20 cellular contexts compared by ENCODE assay signal in genomic region chr13:113508531-113509254, GRCh38. TPM values are rescaled to one million over a fixed set of nuclear protein-coding genes. Genes with fewer than 3 reads are reported as not detected.
A peak's percentile ranks its signal among the peaks of the same experiment; 100 is the strongest.
DNase-seq lines count a peak whose midpoint lies in the region; ATAC-seq, FAIRE-seq and TF ChIP-seq lines count a peak whose summit lies in the region.
"Had no signal": no experiment of that assay in that cellular context is flagged by ENCODE, and none has a peak within 500 bp of the region (broad histone marks: within the 10 kb centered on the region; RNA-seq: fewer than 3 reads in every experiment).

No MANE protein-coding gene starts in this region.

- no peaks in the 10 kb centered on the region for H4K20me1 ChIP-seq in K562 (replicated peaks; ENCODE audit: control insufficient read depth, insufficient read depth, low read length)

- H3K14ac ChIP-seq in trophoblast cell (ENCODE audit: low read length), result no peak overlapping the region

- H3K27ac ChIP-seq in K562 (ENCODE audit: extremely low read depth, low read depth, low read length) (no peak overlapping the region), right lobe of liver (no peak overlapping the region), trophoblast cell (ENCODE audit: low read depth, low read length) (no peak overlapping the region)
- H3K27ac ChIP-seq: PC-9, RWPE1, SJCRH30 had no signal

- no peak for TF ChIP-seq RAD21 in K562 (CRISPR knock-in tag; conservative IDR thresholded peaks at IDR 0.05 in 1 of 2, IDR thresholded peaks at IDR 0.05 in 1 of 2)

- H3K9me1 ChIP-seq in K562 (ENCODE audit: control insufficient read depth, insufficient read depth, low read length), result peaks cover 3% of the 10 kb centered on the region

- CTCF ChIA-PET in K562 (lab: Yijun Ruan, JAX; ENCODE audit: low intra/inter-chr PET ratio), result no interaction called here

- H2BK5ac ChIP-seq in trophoblast cell (ENCODE audit: low read depth, low read length, poor library complexity), result no peak overlapping the region

- H3K4me1 ChIP-seq in K562 (replicated peaks in 1 of 2; ENCODE audit: control insufficient read depth in 2 of 2, insufficient read depth in 2 of 2, low read length in 2 of 2) (peaks cover 14 to 32% of the 10 kb centered on the region in 2 experiments; a peak in 4 of 5 replicates), right lobe of liver (no peaks in the 10 kb centered on the region), trophoblast cell (ENCODE audit: control insufficient read depth in 1 of 2, insufficient read depth in 2 of 2, low read length in 2 of 2) (no peaks in the 10 kb centered on the region)
- H3K4me1 ChIP-seq: SJCRH30 had no signal

- TF ChIP-seq POLR2A in K562 (conservative IDR thresholded peaks at IDR 0.05) (no peak), right lobe of liver (IDR thresholded peaks at IDR 0.05) (no peak)

- H2BK120ac ChIP-seq in trophoblast cell (ENCODE audit: insufficient read depth, low read length, poor library complexity), result no peak overlapping the region

- no peak overlapping the region for H4K12ac ChIP-seq in trophoblast cell (ENCODE audit: low read depth, low read length)

- WGBS in K562 (ENCODE audit: insufficient coverage, low coverage, missing lambda C conversion rate), result 74% methylated on average over 12 of the region's 17 CpGs
- WGBS in right lobe of liver (ENCODE audit: insufficient coverage, low coverage, low lambda C conversion rate, missing lambda C conversion rate), result 65% methylated on average over 3 of the region's 17 CpGs
- WGBS in trophoblast cell (ENCODE audit: extremely low coverage, insufficient coverage, insufficient read length), result no CpG with 5 or more reads among the region's 17 CpGs

- H3K4me2 ChIP-seq in K562 (ENCODE audit: insufficient read depth, low read length) (no peak overlapping the region), trophoblast cell (ENCODE audit: low read length) (no peak overlapping the region)
- H3K4me2 ChIP-seq: PC-9 had no signal

- intact Hi-C loops in K562 (cut with micrococcal nuclease) (no loop called here), right lobe of liver (cut with DNase I) (no loop called here)

- POLR2A ChIA-PET in K562 (lab: Yijun Ruan, JAX), result interaction anchor here (0.7 to 1.3 kb wide), 3 partner anchors 12 to 16 kb away, joined by 3 read pairs; no protein-coding TSS in a partner anchor

- H3K79me1 ChIP-seq in trophoblast cell (ENCODE audit: low read length), result no peaks in the 10 kb centered on the region

- H2BK12ac ChIP-seq in trophoblast cell (ENCODE audit: low read length), result no peak overlapping the region

- no peak for FAIRE-seq in K562 (lab: Jason Lieb, UNC)
- FAIRE-seq: H54 had no signal

- no peak overlapping the region for H4K91ac ChIP-seq in trophoblast cell (ENCODE audit: low read depth, low read length)

- H3K4me3 ChIP-seq in K562 (no peak overlapping the region), right lobe of liver (no peak overlapping the region), trophoblast cell (ENCODE audit: low read depth, low read length) (no peak overlapping the region)
- H3K4me3 ChIP-seq: PC-9, SJCRH30 had no signal

- in situ Hi-C loops in K562 (cut with MboI), result no loop called here

- H3K27me3 ChIP-seq in K562 (ENCODE audit: control insufficient read depth in 2 of 2, insufficient read depth in 2 of 2, low read length in 2 of 2) (no peaks in the 10 kb centered on the region), right lobe of liver (no peaks in the 10 kb centered on the region), trophoblast cell (ENCODE audit: insufficient read depth, low read length) (no peaks in the 10 kb centered on the region)
- H3K27me3 ChIP-seq: SJCRH30 had no signal

- no peak overlapping the region for H3K23ac ChIP-seq in trophoblast cell (ENCODE audit: low read length)

- peak overlapping the region; percentile 34 for H3K18ac ChIP-seq in trophoblast cell (ENCODE audit: low read length)

- no peak for ATAC-seq in K562
- peak in 3 of 4 donors; percentile 21 to 57 (median 37) for ATAC-seq in right lobe of liver
- ATAC-seq in HG03175 (IDR thresholded peaks at IDR 0.05; ENCODE audit: unreplicated experiment), result no peak
- ATAC-seq in HG03378 (IDR thresholded peaks at IDR 0.05; ENCODE audit: unreplicated experiment), result no peak

- no peak overlapping the region for H4K8ac ChIP-seq in trophoblast cell (ENCODE audit: low read depth, low read length)

- no peak overlapping the region for H2AK5ac ChIP-seq in trophoblast cell (ENCODE audit: low read length)

- H3K9me3 ChIP-seq in K562 (replicated peaks; ENCODE audit: control insufficient read depth, insufficient read depth, low read depth, low read length) (no peaks in the 10 kb centered on the region), right lobe of liver (no peaks in the 10 kb centered on the region), trophoblast cell (ENCODE audit: insufficient read depth, low read depth, low read length) (no peaks in the 10 kb centered on the region)
- H3K9me3 ChIP-seq: SJCRH30 had no signal

- H3K9ac ChIP-seq in K562 (ENCODE audit: insufficient read depth in 1 of 2, low read depth in 2 of 2, low read length in 2 of 2) (no peak overlapping the region), trophoblast cell (ENCODE audit: low read length) (peak overlapping the region; percentile 15)

- H3K36me3 ChIP-seq in K562 (ENCODE audit: control insufficient read depth, insufficient read depth, low read length) (peaks cover 47% of the 10 kb centered on the region; the same call in 2 of the 3 replicates), right lobe of liver (peaks cover 0 to 10% (median 6%) of the 10 kb centered on the region in 4 donors), trophoblast cell (ENCODE audit: control insufficient read depth in 1 of 2, insufficient read depth in 2 of 2, low read length in 2 of 2) (peaks cover 44 to 66% of the 10 kb centered on the region in 2 experiments)

- TF ChIP-seq EP300 in K562 (IDR thresholded peaks at IDR 0.05; ENCODE audit: low read length), result no peak

- BruUV-seq in K562 (replicated peaks; lab: Mats Ljungman, UMichigan), result no TSS peak

- TF ChIP-seq CTCF in K562 (IDR thresholded peaks at IDR 0.05 in 2 of 3, conservative IDR thresholded peaks at IDR 0.05 in 1 of 3; ENCODE audit: insufficient read depth in 2 of 3, low read depth in 1 of 3, low read length in 3 of 3), result no peak
- no peak for TF ChIP-seq CTCF in right lobe of liver (IDR thresholded peaks at IDR 0.05)

- DNase-seq in CD1c-positive myeloid dendritic cell (ENCODE audit: extremely low spot score), result peak; percentile 78
- no peak for DNase-seq in K562 (ENCODE audit: extremely low read depth in 1 of 4, low spot score in 3 of 4)
- DNase-seq in right lobe of liver, result peak in 1 of 3 donors; percentile 54
- no peak for DNase-seq in trophoblast cell
- DNase-seq in midbrain (lab: John Stamatoyannopoulos, UW), result no peak
- DNase-seq in activated CD4-positive, alpha-beta T cell treated with anti-CD3 and anti-CD28 coated beads, Interleukin-2, amount 50 U/mL, for 1 hour, result no peak
- DNase-seq: C1 segment of cervical spinal cord, DMS79, MM.1S, NCI-H1092 treated with DMSO at 0.1 percent for 48 hours, NCI-H146, NCI-H2029 treated with DMSO at 0.1 percent for 48 hours, NCI-H2171, NCI-H526, PC-9, SJCRH30 had no signal

- H3K79me2 ChIP-seq in K562 (ENCODE audit: control insufficient read depth, insufficient read depth, low read length) (peaks cover 9% of the 10 kb centered on the region), trophoblast cell (ENCODE audit: control insufficient read depth, insufficient read depth, low read length, poor library complexity) (no peaks in the 10 kb centered on the region)

- H2AFZ ChIP-seq in K562 (ENCODE audit: low read depth, low read length) (no peak overlapping the region), trophoblast cell (ENCODE audit: insufficient read depth, low read length, poor library complexity) (no peak overlapping the region)
- H2AFZ ChIP-seq: PC-9 had no signal

- no peak overlapping the region for H3K4ac ChIP-seq in trophoblast cell (ENCODE audit: low read depth, low read length)

RNA-seq across cellular contexts. Expression of gene DCUN1D2, which starts 18.2 kb away (rescaled TPM):
- 59.2 and 77.8 TPM in 2 replicates for total RNA-seq in K562 (2011; cell fraction: chromatin; rRNA removed; ENCODE audit: low replicate concordance)
- total RNA-seq in K562 (2011; cell fraction: nucleolus; rRNA removed), result 25.3 and 28.3 TPM in 2 replicates
- 33.1 and 34.6 TPM in 2 replicates for total RNA-seq in K562 (2011; cell fraction: nucleoplasm; rRNA removed)
- total RNA-seq in K562 (2014; rRNA removed) (9.7 and 13.3 TPM in 2 replicates), K562 (2014; rRNA removed; fragmentation: Illumina TruSeq; extraction: Trizol) (10.0 and 11.1 TPM in 2 replicates), K562 (2015; rRNA removed; fragmentation: Illumina TruSeq; extraction: Trizol) (10.0 and 10.9 TPM in 2 replicates), K562 (2021) (12.1 and 16.8 TPM in 2 replicates), right lobe of liver (10 to 100 TPM in 3 of 6 experiments, 1 to 10 TPM in 3; 6.1 to 11.7 (median 9.3) TPM)
- polyA plus RNA-seq in K562 (2011; rRNA removed) (9.9 and 12.9 TPM in 2 replicates), K562 (2014; fragmentation: Illumina TruSeq; extraction: Trizol) (11.6 and 12.0 TPM in 2 replicates), K562 (2014; fragmentation: Nextera tagmentation; extraction: Ambion mirVana) (1 to 10 TPM; 2.1 to 2.2 TPM), K562 (2014; rRNA removed) (15.8 and 16.7 TPM in 2 replicates)
- 9.1 and 10.1 TPM in 2 replicates for polyA plus RNA-seq in K562 (2011; cell fraction: cytosol; rRNA removed)
- 19.2 and 27.0 TPM in 2 replicates for polyA plus RNA-seq in K562 (2011; cell fraction: nucleus; rRNA removed)
- polyA plus RNA-seq in K562 (2012), result 9.2 and 9.6 TPM in 2 replicates
- 17.1 and 18.5 TPM in 2 replicates for polyA minus RNA-seq in K562 (2011; rRNA and poly(A)+ RNA removed)
- 4.5 and 4.9 TPM in 2 replicates for polyA minus RNA-seq in K562 (2011; cell fraction: cytosol; rRNA and poly(A)+ RNA removed)
- polyA minus RNA-seq in K562 (2011; cell fraction: nucleus; rRNA and poly(A)+ RNA removed), result 8.6 and 10.1 TPM in 2 replicates
- polyA plus RNA-seq in trophoblast cell (2013), result 15.9 and 16.7 TPM in 2 replicates

RNA-seq across cellular contexts. Expression of gene ADPRHL1, which starts 55.4 kb away (rescaled TPM):
- total RNA-seq in K562 (2011; cell fraction: chromatin; rRNA removed; ENCODE audit: low replicate concordance), result 0.32 and 0.46 TPM in 2 replicates
- 1.3 and 1.5 TPM in 2 replicates for total RNA-seq in K562 (2011; cell fraction: nucleolus; rRNA removed)
- total RNA-seq in K562 (2011; cell fraction: nucleoplasm; rRNA removed), result 0.37 TPM in 1 of 2 replicates, not detected in the other
- total RNA-seq in K562 (2014; rRNA removed), result 0.27 and 0.49 TPM in 2 replicates
- 0.35 and 0.55 TPM in 2 replicates for total RNA-seq in K562 (2014; rRNA removed; fragmentation: Illumina TruSeq; extraction: Trizol)
- 0.68 and 0.76 TPM in 2 replicates for total RNA-seq in K562 (2015; rRNA removed; fragmentation: Illumina TruSeq; extraction: Trizol)
- 0.31 and 0.54 TPM in 2 replicates for total RNA-seq in K562 (2021)
- 0.29 and 0.38 TPM in 2 replicates for polyA plus RNA-seq in K562 (2011; rRNA removed)
- polyA plus RNA-seq in K562 (2011; cell fraction: cytosol; rRNA removed), result 0.37 and 0.52 TPM in 2 replicates
- polyA plus RNA-seq in K562 (2011; cell fraction: nucleus; rRNA removed), result 0.29 and 0.53 TPM in 2 replicates
- 0.73 and 0.97 TPM in 2 replicates for polyA plus RNA-seq in K562 (2012)
- 0.19 and 0.43 TPM in 2 replicates for polyA plus RNA-seq in K562 (2014; fragmentation: Illumina TruSeq; extraction: Trizol)
- under 1 TPM in 1 of 2 experiments, not detected in 1; 0.06 TPM for polyA plus RNA-seq in K562 (2014; fragmentation: Nextera tagmentation; extraction: Ambion mirVana)
- polyA plus RNA-seq in K562 (2014; rRNA removed), result 0.49 and 0.58 TPM in 2 replicates
- polyA minus RNA-seq in K562 (2011; rRNA and poly(A)+ RNA removed), result 0.18 and 0.21 TPM in 2 replicates
- polyA minus RNA-seq in K562 (2011; cell fraction: cytosol; rRNA and poly(A)+ RNA removed), result 0.76 TPM in 1 of 2 replicates, not detected in the other
- 0.54 and 1.00 TPM in 2 replicates for polyA minus RNA-seq in K562 (2011; cell fraction: nucleus; rRNA and poly(A)+ RNA removed)
- 1 to 10 TPM in 4 of 6 experiments, under 1 TPM in 2; 0.37 to 1.7 (median 1.1) TPM for total RNA-seq in right lobe of liver
- 1.4 TPM in 2 replicates for polyA plus RNA-seq in trophoblast cell (2013)

Comparison
In these comparisons a context has a peak if more than half of its experiments do, and no peak if none do; other contexts are left out.
1. ATAC-seq: peak in right lobe of liver (3 of 4); none in K562 (single experiment), HG03175 (single experiment) and HG03378 (single experiment).